In genomic region chr3:196489747-196490146, GRCh38 we compare ENCODE assay signal across 22 cellular contexts. TPM values are rescaled to one million over a fixed set of nuclear protein-coding genes. Genes with fewer than 3 reads are reported as not detected.
A peak's percentile ranks its signal among the peaks of the same experiment; 100 is the strongest.
DNase-seq lines count a peak whose midpoint lies in the region; ATAC-seq and TF ChIP-seq lines count a peak whose summit lies in the region.
"Had no signal": no experiment of that assay in that cellular context is flagged by ENCODE, and none has a peak within 500 bp of the region (broad histone marks: within the 10 kb centered on the region; RNA-seq: fewer than 3 reads in every experiment).

No MANE protein-coding gene starts in this region.

- POLR2A ChIA-PET in RWPE1 (lab: Yijun Ruan, JAX; ENCODE audit: low non-redundant PET) = no interaction called here
- POLR2A ChIA-PET in naive thymus-derived CD4-positive, alpha-beta T cell (lab: Charles Lee) = interaction anchor here (0.7 to 1.7 kb wide), 2 partner anchors 12 to 453 kb away, joined by 3 read pairs; partner anchors contain the start of gene NCBP2

- TF ChIP-seq CTCF in GM23338 (conservative IDR thresholded peaks at IDR 0.05; ENCODE audit: low read depth in 2 of 2) (no peak), RWPE1 (conservative IDR thresholded peaks at IDR 0.05; ENCODE audit: low read depth) (no peak), glutamatergic neuron (IDR thresholded peaks at IDR 0.05; ENCODE audit: partially characterized antibody, unreplicated experiment) (no peak)

- no peak overlapping the region for H3K4me3 Mint-ChIP-seq in GM23338
- H3K4me3 Mint-ChIP-seq in glutamatergic neuron (ENCODE audit: unreplicated experiment) = no peak overlapping the region
- no peak overlapping the region for H3K4me3 Mint-ChIP-seq in naive thymus-derived CD4-positive, alpha-beta T cell
- H3K4me3 Mint-ChIP-seq: CD4-positive, alpha-beta T cell had no signal

- no peak for ATAC-seq in GM23338
- no peak for ATAC-seq in naive thymus-derived CD4-positive, alpha-beta T cell
- ATAC-seq: Right ventricle myocardium inferior had no signal

- no peaks in the 10 kb centered on the region for H3K4me1 ChIP-seq in GM23338 (ENCODE audit: insufficient read depth)
- H3K4me1 ChIP-seq in naive thymus-derived CD4-positive, alpha-beta T cell (ENCODE audit: control insufficient read depth in 2 of 2, insufficient read depth in 2 of 2, low read length in 2 of 2) = no peaks in the 10 kb centered on the region
- H3K4me1 ChIP-seq: Caco-2, Peyer's patch had no signal

- no peaks in the 10 kb centered on the region for H3K4me1 Mint-ChIP-seq in GM23338
- peaks cover 15% of the 10 kb centered on the region for H3K4me1 Mint-ChIP-seq in glutamatergic neuron (ENCODE audit: low read depth, unreplicated experiment)
- H3K4me1 Mint-ChIP-seq in naive thymus-derived CD4-positive, alpha-beta T cell = peaks cover 12 to 41% (median 31%) of the 10 kb centered on the region in 7 donors

- peak overlapping the region; percentile 23; the same call in 1 of the 2 replicates for H3K27ac Mint-ChIP-seq in GM23338
- H3K27ac Mint-ChIP-seq in glutamatergic neuron (ENCODE audit: unreplicated experiment) = peak overlapping the region; percentile 89
- H3K27ac Mint-ChIP-seq in naive thymus-derived CD4-positive, alpha-beta T cell = peak overlapping the region in 5 of 9 donors; percentile 5 to 74 (median 64)
- H3K27ac Mint-ChIP-seq: CD4-positive, alpha-beta T cell had no signal

- no peaks in the 10 kb centered on the region for H3K9me3 ChIP-seq in naive thymus-derived CD4-positive, alpha-beta T cell (ENCODE audit: control insufficient read depth in 2 of 3, low read length in 3 of 3)
- H3K9me3 ChIP-seq: Caco-2, Peyer's patch had no signal

- H3K36me3 ChIP-seq in GM23338 (ENCODE audit: insufficient read depth) = peaks cover 29% of the 10 kb centered on the region
- H3K36me3 ChIP-seq in naive thymus-derived CD4-positive, alpha-beta T cell (ENCODE audit: control insufficient read depth in 2 of 3, insufficient read depth in 3 of 3, low read length in 3 of 3) = peaks cover 8 to 26% (median 16%) of the 10 kb centered on the region in 3 experiments

- peaks cover 12% of the 10 kb centered on the region for H3F3A ChIP-seq in GM23338 (replicated peaks; ENCODE audit: low read depth)

- no peaks in the 10 kb centered on the region for H3K27me3 ChIP-seq in GM23338 (ENCODE audit: insufficient read depth)
- no peaks in the 10 kb centered on the region for H3K27me3 ChIP-seq in naive thymus-derived CD4-positive, alpha-beta T cell (ENCODE audit: control insufficient read depth in 2 of 2, insufficient read depth in 2 of 2, low read length in 2 of 2)
- H3K27me3 ChIP-seq: Peyer's patch had no signal

- H3K4me2 ChIP-seq in GM23338 = no peak overlapping the region

- no peaks in the 10 kb centered on the region for H3K27me3 Mint-ChIP-seq in GM23338 (ENCODE audit: insufficient read depth, low read depth, poor library complexity)
- H3K27me3 Mint-ChIP-seq in glutamatergic neuron (ENCODE audit: unreplicated experiment) = no peaks in the 10 kb centered on the region
- H3K27me3 Mint-ChIP-seq in naive thymus-derived CD4-positive, alpha-beta T cell = no peaks in the 10 kb centered on the region
- H3K27me3 Mint-ChIP-seq: CD4-positive, alpha-beta T cell had no signal

- H3K9me3 Mint-ChIP-seq in GM23338 (no peaks in the 10 kb centered on the region), glutamatergic neuron (ENCODE audit: unreplicated experiment) (no peaks in the 10 kb centered on the region)
- no peaks in the 10 kb centered on the region for H3K9me3 Mint-ChIP-seq in naive thymus-derived CD4-positive, alpha-beta T cell
- H3K9me3 Mint-ChIP-seq: CD4-positive, alpha-beta T cell had no signal

- intact Hi-C loops in naive thymus-derived CD4-positive, alpha-beta T cell (cut with micrococcal nuclease) = no loop called here

- peaks cover 80% of the 10 kb centered on the region for H3K79me2 ChIP-seq in GM23338 (replicated peaks; ENCODE audit: insufficient read depth)

- no peak overlapping the region for H2AFZ ChIP-seq in GM23338

- no peaks in the 10 kb centered on the region for H3K9me2 ChIP-seq in GM23338 (ENCODE audit: insufficient read depth)

- H3K4me3 ChIP-seq in GM23338 = no peak overlapping the region
- no peak overlapping the region for H3K4me3 ChIP-seq in naive thymus-derived CD4-positive, alpha-beta T cell (ENCODE audit: low read length)
- H3K4me3 ChIP-seq: Peyer's patch had no signal

- H3K36me3 Mint-ChIP-seq in GM23338 (ENCODE audit: low read depth) (peaks cover 32% of the 10 kb centered on the region), glutamatergic neuron (ENCODE audit: unreplicated experiment) (peaks cover 5% of the 10 kb centered on the region)
- peaks cover 6 to 29% (median 18%) of the 10 kb centered on the region in 5 donors for H3K36me3 Mint-ChIP-seq in naive thymus-derived CD4-positive, alpha-beta T cell

- CTCF ChIA-PET in RWPE1 (lab: Yijun Ruan, JAX) = no interaction called here
- CTCF ChIA-PET in naive thymus-derived CD4-positive, alpha-beta T cell (lab: Charles Lee) = interaction anchor here (0.6 kb wide), 1 partner anchor 12 kb away, joined by 4 read pairs; no protein-coding TSS in a partner anchor

- H3K27ac ChIP-seq in GM23338 (ENCODE audit: low read depth) = peak overlapping the region; percentile 75; the same call in 1 of the 2 replicates
- H3K27ac ChIP-seq in RWPE1 = peak overlapping the region; percentile 51; the same call in 1 of the 2 replicates
- no peak overlapping the region for H3K27ac ChIP-seq in naive thymus-derived CD4-positive, alpha-beta T cell (ENCODE audit: low read depth, low read length)
- H3K27ac ChIP-seq: Peyer's patch had no signal

- H4K20me1 ChIP-seq in GM23338 (replicated peaks; ENCODE audit: insufficient read depth) = peaks cover 37% of the 10 kb centered on the region; the same call in 1 of the 2 replicates

- DNase-seq in GM23338 (ENCODE audit: low spot score) (no peak), RWPE1 (ENCODE audit: low spot score) (no peak), glutamatergic neuron (no peak), SHP77 (lab: John Stamatoyannopoulos, UW) (no peak), hepatic stellate cell (ENCODE audit: low spot score) (no peak), NCI-H2081 (lab: John Stamatoyannopoulos, UW) (no peak)
- no peak for DNase-seq in naive thymus-derived CD4-positive, alpha-beta T cell
- DNase-seq: Caco-2; CD4-positive, alpha-beta T cell; GDM1; HCEC 1CT; MV-4-11; NCI-H1694 treated with DMSO at 0.1 percent for 48 hours; NCI-H2107; NCI-H510A; NCI-H748 treated with DMSO at 0.1 percent for 48 hours; NK-92 treated with Interleukin-12 subunit alpha and Interleukin-12 subunit beta, amount 100 ng/mL, for 24 hours; Peyer's patch had no signal

TF ChIP-seq in GM23338, 12 proteins besides CTCF, POLR2A, EP300 and RAD21 (continues in another document):
- no peak for TF ChIP-seq EZH2phosphoT487 (IDR thresholded peaks at IDR 0.05; ENCODE audit: unreplicated experiment)
- no peak for TF ChIP-seq CREB1 (CRISPR knock-in tag; IDR thresholded peaks at IDR 0.05; ENCODE audit: low read depth)
- no peak for TF ChIP-seq ZNF331 (CRISPR knock-in tag; IDR thresholded peaks at IDR 0.05; ENCODE audit: low read depth)
- TF ChIP-seq JUNB (IDR thresholded peaks at IDR 0.05; ENCODE audit: unreplicated experiment) = no peak
- no peak for TF ChIP-seq EZH2 (IDR thresholded peaks at IDR 0.05; ENCODE audit: low read depth, unreplicated experiment)

RNA-seq across cellular contexts. Expression of gene RNF168, which starts 13.8 kb away (rescaled TPM):
- total RNA-seq in GM23338 (2014; rRNA removed; shearing (Covaris generic)) = 51.0 and 53.0 TPM in 2 replicates
- 29.5 and 33.0 TPM in 2 replicates for polyA plus RNA-seq in GM23338 (2016; fragmentation: Nextera tagmentation; extraction: Ambion mirVana)
- 24.4 TPM for total RNA-seq in glutamatergic neuron (ENCODE audit: unreplicated experiment)
- total RNA-seq in naive thymus-derived CD4-positive, alpha-beta T cell = 10 to 100 TPM; 21.2 to 55.9 (median 35.9) TPM
- polyA plus RNA-seq in naive thymus-derived CD4-positive, alpha-beta T cell = 10 to 100 TPM in 1 of 2 donors, 1 to 10 TPM in 1; 8.5 to 12.1 TPM

RNA-seq across cellular contexts. Expression of gene SMCO1, which starts 25.4 kb away (rescaled TPM):
- total RNA-seq in GM23338 (2014; rRNA removed; shearing (Covaris generic)) = not detected in 2 replicates
- not detected in 2 replicates for polyA plus RNA-seq in GM23338 (2016; fragmentation: Nextera tagmentation; extraction: Ambion mirVana)
- not detected for total RNA-seq in glutamatergic neuron (ENCODE audit: unreplicated experiment)
- not detected for total RNA-seq in naive thymus-derived CD4-positive, alpha-beta T cell
- polyA plus RNA-seq in naive thymus-derived CD4-positive, alpha-beta T cell = not detected
- total RNA-seq: Caco-2; CD4-positive, alpha-beta T cell; Daoy; LHCN-M2; Peyer's patch had no signal
- polyA plus RNA-seq: BJ had no signal

RNA-seq across cellular contexts. Expression of gene UBXN7, which starts 57.5 kb away (rescaled TPM):
- 45.2 and 46.2 TPM in 2 replicates for total RNA-seq in GM23338 (2014; rRNA removed; shearing (Covaris generic))
- polyA plus RNA-seq in GM23338 (2016; fragmentation: Nextera tagmentation; extraction: Ambion mirVana) = 27.6 and 37.9 TPM in 2 replicates
- total RNA-seq in glutamatergic neuron (ENCODE audit: unreplicated experiment) = 106 TPM
- 10 to 100 TPM; 52.6 to 90.6 (median 77.0) TPM for total RNA-seq in naive thymus-derived CD4-positive, alpha-beta T cell
- 10 to 100 TPM; 30.2 to 30.9 TPM for polyA plus RNA-seq in naive thymus-derived CD4-positive, alpha-beta T cell

Comparison
In these comparisons a context has a peak if more than half of its experiments do, and no peak if none do; other contexts are left out.
1. H3K27ac Mint-ChIP-seq: peak in every context shown above with its lines; median percentile 89 in glutamatergic neuron; 64 in naive thymus-derived CD4-positive, alpha-beta T cell; 23 in GM23338.